Comparison of ENCODE assay signal across 22 cellular contexts in the genomic region with DNA sequence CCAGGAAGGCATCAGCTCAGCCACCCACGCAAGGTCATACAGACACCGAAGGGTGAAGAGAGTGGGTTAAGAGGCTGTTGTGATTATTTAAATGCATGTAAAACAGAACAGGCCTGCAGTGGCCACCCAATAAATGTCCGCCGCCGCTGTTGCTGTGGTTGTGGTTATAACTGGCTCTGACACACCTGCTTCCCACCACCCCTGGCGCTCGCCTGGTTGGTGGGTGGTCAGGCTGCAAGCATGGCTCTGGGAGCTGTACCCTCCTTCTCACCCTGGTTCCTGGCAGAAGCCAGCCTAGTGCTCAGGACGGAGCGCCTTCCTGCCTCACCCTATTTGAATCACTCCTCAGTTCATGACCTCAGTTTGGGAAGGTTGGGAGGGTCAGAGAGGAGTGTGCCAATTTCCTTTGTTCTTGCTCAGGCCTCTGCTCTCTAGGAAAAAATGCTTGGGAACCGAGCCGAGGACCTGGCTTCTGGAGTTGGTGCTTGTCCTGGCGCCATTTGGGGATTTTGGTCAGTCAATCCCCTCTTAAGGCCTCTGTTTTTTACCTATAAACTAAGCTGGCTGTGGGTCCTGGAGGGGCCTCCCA. TPM values are rescaled to one million over a fixed set of nuclear protein-coding genes. Genes with fewer than 3 reads are reported as not detected.
DNase-seq lines count a peak whose midpoint lies in the region; ATAC-seq and TF ChIP-seq lines count a peak whose summit lies in the region.
"Had no signal": no experiment of that assay in that cellular context is flagged by ENCODE, and none has a peak within 500 bp of the region (broad histone marks: within the 10 kb centered on the region; RNA-seq: fewer than 3 reads in every experiment).

No MANE protein-coding gene starts in this region.

- H3K4me3 ChIP-seq in Loucy (ENCODE audit: low read length, poor library complexity, severe bottlenecking) (peak overlapping the region; percentile 39), WERI-Rb-1 (ENCODE audit: low read depth, low read length) (no peak overlapping the region), aorta (ENCODE audit: low read length in 2 of 2) (no peak overlapping the region), colonic mucosa (no peak overlapping the region)
- H3K4me3 ChIP-seq: left ventricle myocardium inferior, mucosa of descending colon, right atrium auricular region, tibial artery had no signal

- H3K9me2 ChIP-seq in Loucy (replicated peaks; ENCODE audit: low read depth, low read length) = no peaks in the 10 kb centered on the region

- H3K27me3 ChIP-seq in Loucy (ENCODE audit: insufficient read depth, low read length, poor library complexity, severe bottlenecking) (no peaks in the 10 kb centered on the region), WERI-Rb-1 (ENCODE audit: insufficient read depth, low read depth, severe bottlenecking) (no peaks in the 10 kb centered on the region), aorta (ENCODE audit: control insufficient read depth in 1 of 2, insufficient read depth in 2 of 2, low read length in 1 of 2) (no peaks in the 10 kb centered on the region), colonic mucosa (peaks cover 44% of the 10 kb centered on the region)

- H4K20me1 ChIP-seq in Loucy (ENCODE audit: insufficient read depth, low read length, poor library complexity, severe bottlenecking) = no peaks in the 10 kb centered on the region

- H3K36me3 ChIP-seq in Loucy (ENCODE audit: insufficient read depth, low read length) (no peaks in the 10 kb centered on the region), WERI-Rb-1 (no peaks in the 10 kb centered on the region), aorta (ENCODE audit: control insufficient read depth in 1 of 2, insufficient read depth in 2 of 2, low read length in 1 of 2) (no peaks in the 10 kb centered on the region), colonic mucosa (no peaks in the 10 kb centered on the region)
- H3K36me3 ChIP-seq: left ventricle myocardium inferior, neutrophil, right atrium auricular region, tibial artery had no signal

- no peaks in the 10 kb centered on the region for H3K9me3 Mint-ChIP-seq in progenitor cell of endocrine pancreas (ENCODE audit: low read depth)
- H3K9me3 Mint-ChIP-seq: activated CD4-positive, alpha-beta memory T cell treated with anti-CD3 and anti-CD28 coated beads, Interleukin-2, amount 10 ng/mL, durations not matched to agents 7 days and 5 days; activated naive CD8-positive, alpha-beta T cell treated with anti-CD3 and anti-CD28 coated beads, Interleukin-2, amount 10 ng/mL, durations not matched to agents 7 days and 5 days; activated T-cell treated with anti-CD3 and anti-CD28 coated beads, Interleukin-2, amount 50 U/mL, for 4 hours; CD8-positive, alpha-beta T cell; WTC11 had no signal

- peak overlapping the region; percentile 99 for H3K27ac ChIP-seq in WERI-Rb-1
- no peak overlapping the region for H3K27ac ChIP-seq in aorta (ENCODE audit: low read depth in 1 of 2, low read length in 2 of 2)
- no peak overlapping the region for H3K27ac ChIP-seq in colonic mucosa
- H3K27ac ChIP-seq: left ventricle myocardium inferior, neutrophil, right atrium auricular region, tibial artery had no signal

- peak overlapping the region; percentile 4 for H3K9ac ChIP-seq in Loucy (ENCODE audit: low read depth, low read length, poor library complexity, severe bottlenecking)
- H3K9ac ChIP-seq in colonic mucosa (ENCODE audit: low read depth in 2 of 2, low read length in 2 of 2) = no peak overlapping the region

- WGBS in aorta, 2 donors = 86 to 88% methylated on average over 12 of the region's 12 CpGs

- no peaks in the 10 kb centered on the region for H3K36me3 Mint-ChIP-seq in progenitor cell of endocrine pancreas (ENCODE audit: insufficient read depth)
- H3K36me3 Mint-ChIP-seq: activated naive CD8-positive, alpha-beta T cell treated with anti-CD3 and anti-CD28 coated beads, Interleukin-2, amount 10 ng/mL, durations not matched to agents 7 days and 5 days; CD8-positive, alpha-beta T cell; WTC11 had no signal

- peak overlapping the region; percentile 53 for H3K4me2 ChIP-seq in Loucy (ENCODE audit: low read depth, low read length, poor library complexity, severe bottlenecking)

- H3K27ac Mint-ChIP-seq in progenitor cell of endocrine pancreas = peak overlapping the region; percentile 60
- H3K27ac Mint-ChIP-seq: activated CD4-positive, alpha-beta memory T cell treated with anti-CD3 and anti-CD28 coated beads, Interleukin-2, amount 10 ng/mL, durations not matched to agents 7 days and 5 days; activated naive CD8-positive, alpha-beta T cell treated with anti-CD3 and anti-CD28 coated beads, Interleukin-2, amount 10 ng/mL, durations not matched to agents 7 days and 5 days; CD8-positive, alpha-beta T cell; WTC11 had no signal

- H3K4me1 Mint-ChIP-seq in progenitor cell of endocrine pancreas (ENCODE audit: low read depth) = peaks cover 16% of the 10 kb centered on the region

- H3K4me3 Mint-ChIP-seq in progenitor cell of endocrine pancreas (ENCODE audit: low read depth) = no peak overlapping the region
- H3K4me3 Mint-ChIP-seq: activated CD4-positive, alpha-beta memory T cell treated with anti-CD3 and anti-CD28 coated beads, Interleukin-2, amount 10 ng/mL, durations not matched to agents 7 days and 5 days; activated naive CD8-positive, alpha-beta T cell treated with anti-CD3 and anti-CD28 coated beads, Interleukin-2, amount 10 ng/mL, durations not matched to agents 7 days and 5 days; activated T-cell treated with anti-CD3 and anti-CD28 coated beads, Interleukin-2, amount 50 U/mL, for 4 hours; CD8-positive, alpha-beta T cell; WTC11 had no signal

- TF ChIP-seq CTCF in Loucy (conservative IDR thresholded peaks at IDR 0.05; ENCODE audit: low read length) (no peak), WERI-Rb-1 (IDR thresholded peaks at IDR 0.05; ENCODE audit: low read depth, low read length) (no peak), progenitor cell of endocrine pancreas (IDR thresholded peaks at IDR 0.05; ENCODE audit: unreplicated experiment) (no peak), colonic mucosa (IDR thresholded peaks at IDR 0.05) (no peak)

- no peaks in the 10 kb centered on the region for H3K79me2 ChIP-seq in Loucy (ENCODE audit: insufficient read depth, low read length)

- H3K9me3 ChIP-seq in Loucy (ENCODE audit: insufficient read depth, low read depth, low read length) (no peaks in the 10 kb centered on the region), WERI-Rb-1 (ENCODE audit: severe bottlenecking) (no peaks in the 10 kb centered on the region), aorta (ENCODE audit: control insufficient read depth, low read length) (no peaks in the 10 kb centered on the region), colonic mucosa (no peaks in the 10 kb centered on the region)
- H3K9me3 ChIP-seq: left ventricle myocardium inferior, mucosa of descending colon, neutrophil, right atrium auricular region, tibial artery had no signal

- DNase-seq in NCI-H2171 treated with DMSO at 0.1 percent for 48 hours (lab: John Stamatoyannopoulos, UW) (peak; percentile 12), NCI-H2171 (lab: John Stamatoyannopoulos, UW) (no peak), WERI-Rb-1 (no peak), progenitor cell of endocrine pancreas (ENCODE audit: low spot score, unreplicated experiment) (no peak), aorta (no peak), colonic mucosa (no peak), activated gamma-delta T cell (lab: John Stamatoyannopoulos, UW) (no peak)
- DNase-seq: activated CD4-positive, alpha-beta memory T cell treated with anti-CD3 and anti-CD28 coated beads, Interleukin-2, amount 10 ng/mL, durations not matched to agents 7 days and 5 days; activated naive CD8-positive, alpha-beta T cell treated with anti-CD3 and anti-CD28 coated beads, Interleukin-2, amount 10 ng/mL, durations not matched to agents 7 days and 5 days; activated T-cell treated with anti-CD3 and anti-CD28 coated beads, Interleukin-2, amount 50 U/mL, for 4 hours; CD8-positive, alpha-beta T cell; left ventricle myocardium inferior; stimulated activated naive CD4-positive, alpha-beta T cell; tibial artery had no signal

- no peaks in the 10 kb centered on the region for H3F3A ChIP-seq in Loucy (ENCODE audit: low read depth)

- no peak for ATAC-seq in aorta (ENCODE audit: low FRiP score)
- ATAC-seq: activated T-cell treated with anti-CD3 and anti-CD28 coated beads, Interleukin-2, amount 50 U/mL, for 4 hours; CD8-positive, alpha-beta T cell; mucosa of descending colon; WTC11 had no signal

- intact Hi-C loops in aorta (cut with DNase I) (loop anchor here in 1 of 2 donors (10.0 kb wide), 1 partner anchor 156 kb away; no protein-coding TSS in a partner anchor), colonic mucosa (cut with DNase I) (no loop called here)

- H2AFZ ChIP-seq in Loucy (ENCODE audit: low read length) = no peak overlapping the region

- H3K4me1 ChIP-seq in Loucy (ENCODE audit: insufficient read depth, low read length, poor library complexity, severe bottlenecking) (peaks cover 33% of the 10 kb centered on the region), aorta (ENCODE audit: control insufficient read depth in 1 of 2, insufficient read depth in 2 of 2, low read length in 2 of 2) (no peaks in the 10 kb centered on the region), colonic mucosa (peaks cover 9% of the 10 kb centered on the region)

- peaks cover 72% of the 10 kb centered on the region for H3K27me3 Mint-ChIP-seq in progenitor cell of endocrine pancreas

RNA-seq across cellular contexts. Expression of a gene that starts 5.3 kb away (rescaled TPM):
- total RNA-seq in progenitor cell of endocrine pancreas (24.4 and 30.1 TPM in 2 replicates), aorta (not detected), colonic mucosa (1 to 10 TPM; 3.4 to 5.5 TPM)
- polyA plus RNA-seq in aorta = not detected
- total RNA-seq: activated CD4-positive, alpha-beta memory T cell treated with anti-CD3 and anti-CD28 coated beads, Interleukin-2, amount 10 ng/mL, durations not matched to agents 7 days and 5 days; activated naive CD8-positive, alpha-beta T cell treated with anti-CD3 and anti-CD28 coated beads, Interleukin-2, amount 10 ng/mL, durations not matched to agents 7 days and 5 days; activated T-cell treated with anti-CD3 and anti-CD28 coated beads, Interleukin-2, amount 50 U/mL, for 4 hours; CD8-positive, alpha-beta T cell; glomerular endothelial cell; left ventricle myocardium inferior; right atrium auricular region; T-helper 1 cell treated with Interleukin-12 subunit alpha and Interleukin-12 subunit beta and Interleukin-4 antibody, amounts not matched to agents 30 ng/mL and 1 ng/mL, for 36 hours; WTC11 had no signal

RNA-seq across cellular contexts. Expression of a gene that starts 13.5 kb away (rescaled TPM):
- total RNA-seq in progenitor cell of endocrine pancreas (13.5 and 15.6 TPM in 2 replicates), aorta (not detected), colonic mucosa (1 to 10 TPM; 2.9 to 6.5 TPM)
- 1 to 10 TPM in 1 of 2 donors, not detected in 1; 1.9 TPM for polyA plus RNA-seq in aorta
- total RNA-seq: activated CD4-positive, alpha-beta memory T cell treated with anti-CD3 and anti-CD28 coated beads, Interleukin-2, amount 10 ng/mL, durations not matched to agents 7 days and 5 days; activated naive CD8-positive, alpha-beta T cell treated with anti-CD3 and anti-CD28 coated beads, Interleukin-2, amount 10 ng/mL, durations not matched to agents 7 days and 5 days; activated T-cell treated with anti-CD3 and anti-CD28 coated beads, Interleukin-2, amount 50 U/mL, for 4 hours; CD8-positive, alpha-beta T cell; glomerular endothelial cell; left ventricle myocardium inferior; right atrium auricular region; T-helper 1 cell treated with Interleukin-12 subunit alpha and Interleukin-12 subunit beta and Interleukin-4 antibody, amounts not matched to agents 30 ng/mL and 1 ng/mL, for 36 hours; WTC11 had no signal
- polyA plus RNA-seq: AG04450 had no signal

RNA-seq across cellular contexts. Expression of a gene that starts 39.0 kb away (rescaled TPM):
- total RNA-seq in progenitor cell of endocrine pancreas = 5.1 and 6.2 TPM in 2 replicates
- not detected for total RNA-seq in aorta
- not detected for polyA plus RNA-seq in aorta
- total RNA-seq in colonic mucosa = under 1 TPM; 0.30 to 0.56 TPM
- total RNA-seq: activated CD4-positive, alpha-beta memory T cell treated with anti-CD3 and anti-CD28 coated beads, Interleukin-2, amount 10 ng/mL, durations not matched to agents 7 days and 5 days; activated naive CD8-positive, alpha-beta T cell treated with anti-CD3 and anti-CD28 coated beads, Interleukin-2, amount 10 ng/mL, durations not matched to agents 7 days and 5 days; activated T-cell treated with anti-CD3 and anti-CD28 coated beads, Interleukin-2, amount 50 U/mL, for 4 hours; CD8-positive, alpha-beta T cell; glomerular endothelial cell; left ventricle myocardium inferior; right atrium auricular region; T-helper 1 cell treated with Interleukin-12 subunit alpha and Interleukin-12 subunit beta and Interleukin-4 antibody, amounts not matched to agents 30 ng/mL and 1 ng/mL, for 36 hours had no signal

RNA-seq across cellular contexts. Expression of a gene that starts 42.8 kb away (rescaled TPM):
- total RNA-seq in progenitor cell of endocrine pancreas = 0.65 and 0.67 TPM in 2 replicates
- total RNA-seq in aorta = not detected
- under 1 TPM in 1 of 2 donors, not detected in 1; 0.15 TPM for polyA plus RNA-seq in aorta
- 1 to 10 TPM in 1 of 2 donors, under 1 TPM in 1; 0.05 to 1.6 TPM for total RNA-seq in colonic mucosa
- total RNA-seq: activated CD4-positive, alpha-beta memory T cell treated with anti-CD3 and anti-CD28 coated beads, Interleukin-2, amount 10 ng/mL, durations not matched to agents 7 days and 5 days; activated naive CD8-positive, alpha-beta T cell treated with anti-CD3 and anti-CD28 coated beads, Interleukin-2, amount 10 ng/mL, durations not matched to agents 7 days and 5 days; activated T-cell treated with anti-CD3 and anti-CD28 coated beads, Interleukin-2, amount 50 U/mL, for 4 hours; CD8-positive, alpha-beta T cell; glomerular endothelial cell; left ventricle myocardium inferior; right atrium auricular region; T-helper 1 cell treated with Interleukin-12 subunit alpha and Interleukin-12 subunit beta and Interleukin-4 antibody, amounts not matched to agents 30 ng/mL and 1 ng/mL, for 36 hours had no signal
- polyA plus RNA-seq: AG04450 had no signal

Comparison
In these comparisons a context has a peak if more than half of its experiments do, and no peak if none do; other contexts are left out.
1. RNA of a gene that starts 5.3 kb away (total RNA-seq): 24.4 to 30.1 TPM in progenitor cell of endocrine pancreas and 3.4 to 5.5 TPM in colonic mucosa; not detected in aorta; every median in the first group is over 4 times any median in the second.